In genomic region chr2:159246325-159246988, GRCh38 we compare ENCODE assay signal across 30 cellular contexts.
"Had no signal": no experiment of that assay in that cellular context is flagged by ENCODE, and none has a peak within 500 bp of the region (broad histone marks: within the 10 kb centered on the region; RNA-seq: fewer than 3 reads in every experiment).

No MANE protein-coding gene starts in this region.

- ATAC-seq: activated CD4-positive, CD25-positive, alpha-beta regulatory T cell treated with anti-CD3 and anti-CD28 coated beads, Interleukin-2, amount 50 U/mL, for 24 hours; activated CD8-positive, alpha-beta T cell treated with anti-CD3 and anti-CD28 coated beads for 36 hours; activated naive CD8-positive, alpha-beta T cell treated with anti-CD3 and anti-CD28 coated beads, Interleukin-2, amount 50 U/mL, for 24 hours; activated T-cell treated with anti-CD3 and anti-CD28 coated beads, Interleukin-2, amount 50 U/mL, for 4 hours; body of pancreas; effector memory CD8-positive, alpha-beta T cell; foreskin keratinocyte; gastrocnemius medialis; heart left ventricle had no signal

- H3K27ac ChIP-seq: adrenal gland, body of pancreas, esophagus muscularis mucosa, foreskin keratinocyte, gastrocnemius medialis, heart left ventricle, WERI-Rb-1 had no signal

- H3K27me3 ChIP-seq: adrenal gland, body of pancreas, esophagus muscularis mucosa, foreskin keratinocyte, gastrocnemius medialis, heart left ventricle had no signal

- H3K9me3 ChIP-seq: body of pancreas, gastrocnemius medialis had no signal

- DNase-seq: activated B cell treated with CpG ODN at 0.5 μM for 24 hours; activated CD4-positive, alpha-beta T cell treated with anti-CD3 and anti-CD28 coated beads for 48 hours; activated CD4-positive, alpha-beta T cell treated with anti-CD3 and anti-CD28 coated beads, Interleukin-2, amount 50 U/mL, for 1 hour; activated CD4-positive, alpha-beta T cell treated with anti-CD3 and anti-CD28 coated beads, Interleukin-2, amount 50 U/mL, for 48 hours; activated CD8-positive, alpha-beta memory T cell treated with anti-CD3 and anti-CD28 coated beads for 24 hours; activated CD8-positive, alpha-beta T cell treated with anti-CD3 and anti-CD28 coated beads for 36 hours; activated effector memory CD4-positive, alpha-beta T cell treated with anti-CD3 and anti-CD28 coated beads, Interleukin-2, amount 50 U/mL, for 16 hours; activated naive CD4-positive, alpha-beta T cell treated with anti-CD3 and anti-CD28 coated beads for 36 hours; activated naive CD8-positive, alpha-beta T cell treated with anti-CD3 and anti-CD28 coated beads for 36 hours; activated naive CD8-positive, alpha-beta T cell treated with anti-CD3 and anti-CD28 coated beads, Interleukin-2, amount 50 U/mL, for 24 hours; activated T-cell treated with anti-CD3 and anti-CD28 coated beads, Interleukin-2, amount 50 U/mL, for 4 hours; adrenal gland; amygdala; aorta; body of pancreas; caudate nucleus; cortex of kidney; dermis blood vessel endothelial cell; effector CD4-positive, alpha-beta T cell; effector memory CD8-positive, alpha-beta T cell; erythroblast; foreskin keratinocyte; gastrocnemius medialis; glutamatergic neuron; heart left ventricle; T1000; WERI-Rb-1 had no signal

- FAIRE-seq: colon had no signal

- H3K4me3 ChIP-seq: adrenal gland, body of pancreas, esophagus muscularis mucosa, gastrocnemius medialis, heart left ventricle had no signal
